ENCODE assay signal across 20 cellular contexts in the genomic region with DNA sequence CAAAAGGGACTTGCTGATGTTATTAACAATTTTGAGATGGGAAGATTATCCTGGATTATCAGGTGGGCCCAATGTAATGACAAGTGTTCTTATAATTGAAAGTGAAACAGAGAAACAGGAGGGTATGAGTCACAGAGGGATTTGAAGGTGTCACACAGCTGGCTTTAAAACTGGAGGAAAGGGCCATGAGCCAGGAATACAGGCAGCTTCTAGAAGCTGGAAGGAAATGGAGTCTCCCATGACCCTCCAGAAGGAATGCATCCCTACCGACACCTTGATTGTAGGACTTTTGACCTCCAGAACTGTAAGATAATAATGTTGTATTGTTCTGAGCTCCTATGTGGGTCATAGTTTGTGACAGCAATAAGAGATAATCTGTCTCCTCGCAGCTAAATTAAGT.
DNase-seq lines count a peak whose midpoint lies in the region; TF ChIP-seq lines count a peak whose summit lies in the region.
"Had no signal": no experiment of that assay in that cellular context is flagged by ENCODE, and none has a peak within 500 bp of the region (broad histone marks: within the 10 kb centered on the region; RNA-seq: fewer than 3 reads in every experiment).

No MANE protein-coding gene starts in this region.

- no peak for TF ChIP-seq POLR2A in breast epithelium (IDR thresholded peaks at IDR 0.05)

- no peak overlapping the region for H3K4me3 ChIP-seq in breast epithelium
- H3K4me3 ChIP-seq in epithelial cell of proximal tubule (ENCODE audit: low read depth, low read length) = no peak overlapping the region
- no peak overlapping the region for H3K4me3 ChIP-seq in subcutaneous abdominal adipose tissue (ENCODE audit: low read depth in 1 of 5, low read length in 5 of 5)
- H3K4me3 ChIP-seq: BLaER1 treated with 17β-estradiol and CSF1 and Interleukin-3, amounts not matched to agents 10 nM and 100 nM; dorsolateral prefrontal cortex; esophagus muscularis mucosa; Peyer's patch; upper lobe of right lung had no signal

- no peaks in the 10 kb centered on the region for H3K36me3 ChIP-seq in breast epithelium
- H3K36me3 ChIP-seq in subcutaneous abdominal adipose tissue (ENCODE audit: control insufficient read depth in 5 of 5, insufficient read depth in 5 of 5, low read length in 5 of 5) = peaks cover 0 to 7% (median 0%) of the 10 kb centered on the region in 5 donors
- H3K36me3 ChIP-seq: Peyer's patch, upper lobe of right lung had no signal

- peak; percentile 17 for DNase-seq in MCF 10A (ENCODE audit: unreplicated experiment)
- DNase-seq in breast epithelium (ENCODE audit: low spot score in 2 of 2) = no peak
- DNase-seq in RKO (ENCODE audit: low spot score) = peak; percentile 15
- peak; percentile 36 for DNase-seq in epithelial cell of proximal tubule (ENCODE audit: low read depth)
- DNase-seq in pons (ENCODE audit: low spot score) = no peak
- DNase-seq in germinal center (ENCODE audit: low spot score) = no peak
- no peak for DNase-seq in activated CD4-positive, alpha-beta T cell treated with anti-CD3 and anti-CD28 coated beads, Interleukin-2, amount 50 U/mL, for 1 hour
- DNase-seq: activated CD4-positive, alpha-beta T cell treated with anti-CD3 and anti-CD28 coated beads, Interleukin-2, amount 10 ng/mL, durations not matched to agents 24 days and 14 days; activated CD8-positive, alpha-beta memory T cell treated with anti-CD3 and anti-CD28 coated beads, Interleukin-2, amount 50 U/mL, for 48 hours; activated naive CD4-positive, alpha-beta T cell; dorsolateral prefrontal cortex; NCI-H1105 treated with DMSO at 0.1 percent for 48 hours; NCI-H748 treated with DMSO at 0.1 percent for 48 hours; Peyer's patch; right cardiac atrium; stimulated activated naive CD8-positive, alpha-beta T cell treated with anti-CD3 and anti-CD28 coated beads, Interleukin-15, amount 100 ng/mL, for 72 hours; upper lobe of right lung had no signal

- H3K4me1 ChIP-seq in breast epithelium = no peaks in the 10 kb centered on the region
- H3K4me1 ChIP-seq in subcutaneous abdominal adipose tissue (ENCODE audit: control insufficient read depth in 5 of 5, insufficient read depth in 5 of 5, low read length in 5 of 5) = no peaks in the 10 kb centered on the region
- H3K4me1 ChIP-seq: esophagus muscularis mucosa, upper lobe of right lung had no signal

- H3K4me3 Mint-ChIP-seq in MCF 10A (ENCODE audit: unreplicated experiment) = no peak overlapping the region
- H3K4me3 Mint-ChIP-seq: activated CD4-positive, alpha-beta T cell treated with anti-CD3 and anti-CD28 coated beads, Interleukin-2, amount 10 ng/mL, durations not matched to agents 24 days and 14 days; stimulated activated naive CD8-positive, alpha-beta T cell treated with anti-CD3 and anti-CD28 coated beads, Interleukin-15, amount 100 ng/mL, for 72 hours had no signal

- H3K9ac ChIP-seq in subcutaneous abdominal adipose tissue (ENCODE audit: low read length in 5 of 5) = no peak overlapping the region
- H3K9ac ChIP-seq: BLaER1 treated with 17β-estradiol and CSF1 and Interleukin-3, amounts not matched to agents 10 nM and 100 nM had no signal

- peaks cover 5% of the 10 kb centered on the region for H3K4me1 Mint-ChIP-seq in MCF 10A (ENCODE audit: insufficient read depth, unreplicated experiment)

- no peak for TF ChIP-seq CTCF in MCF 10A (IDR thresholded peaks at IDR 0.05; ENCODE audit: unreplicated experiment)
- no peak for TF ChIP-seq CTCF in breast epithelium (IDR thresholded peaks at IDR 0.05)
- TF ChIP-seq CTCF in epithelial cell of proximal tubule (conservative IDR thresholded peaks at IDR 0.05; ENCODE audit: low read depth, low read length) = no peak

- H3K27ac Mint-ChIP-seq in MCF 10A (ENCODE audit: low read depth, unreplicated experiment) = no peak overlapping the region
- H3K27ac Mint-ChIP-seq: activated CD4-positive, alpha-beta T cell treated with anti-CD3 and anti-CD28 coated beads, Interleukin-2, amount 10 ng/mL, durations not matched to agents 24 days and 14 days; stimulated activated naive CD8-positive, alpha-beta T cell treated with anti-CD3 and anti-CD28 coated beads, Interleukin-15, amount 100 ng/mL, for 72 hours had no signal

- H3K27ac ChIP-seq in breast epithelium (no peak overlapping the region), subcutaneous abdominal adipose tissue (ENCODE audit: low read depth, low read length) (peak overlapping the region; percentile 32)
- H3K27ac ChIP-seq: BLaER1 treated with 17β-estradiol and CSF1 and Interleukin-3, amounts not matched to agents 10 nM and 100 nM; dorsolateral prefrontal cortex; esophagus muscularis mucosa; Peyer's patch; upper lobe of right lung had no signal

- no peaks in the 10 kb centered on the region for H3K9me3 ChIP-seq in breast epithelium
- H3K9me3 ChIP-seq in subcutaneous abdominal adipose tissue (ENCODE audit: control insufficient read depth in 5 of 5, low read length in 5 of 5) = no peaks in the 10 kb centered on the region
- H3K9me3 ChIP-seq: esophagus muscularis mucosa, Peyer's patch, upper lobe of right lung had no signal

- intact Hi-C loops in MCF 10A (cut with micrococcal nuclease) (no loop called here), breast epithelium (cut with DNase I; ENCODE audit: low total_unique reads) (no loop called here)

- H3K27me3 ChIP-seq in breast epithelium (no peaks in the 10 kb centered on the region), subcutaneous abdominal adipose tissue (ENCODE audit: control insufficient read depth in 5 of 5, insufficient read depth in 4 of 5, low read length in 5 of 5) (no peaks in the 10 kb centered on the region)
- H3K27me3 ChIP-seq: BLaER1 treated with 17β-estradiol and CSF1 and Interleukin-3, amounts not matched to agents 10 nM and 100 nM; dorsolateral prefrontal cortex; esophagus muscularis mucosa; Peyer's patch; upper lobe of right lung had no signal

- no TSS peak for BruUV-seq in MCF 10A (replicated peaks; lab: Mats Ljungman, UMichigan)

- H3K36me3 Mint-ChIP-seq in MCF 10A (ENCODE audit: insufficient read depth, unreplicated experiment) = peaks cover 14% of the 10 kb centered on the region

- CTCF ChIA-PET in MCF 10A (lab: Yijun Ruan, JAX) = no interaction called here

- POLR2A ChIA-PET in MCF 10A (lab: Yijun Ruan, JAX) = no interaction called here

- no peaks in the 10 kb centered on the region for H3K9me3 Mint-ChIP-seq in MCF 10A (ENCODE audit: unreplicated experiment)
- H3K9me3 Mint-ChIP-seq: stimulated activated naive CD8-positive, alpha-beta T cell treated with anti-CD3 and anti-CD28 coated beads, Interleukin-15, amount 100 ng/mL, for 72 hours had no signal

- H3K27me3 Mint-ChIP-seq in MCF 10A (ENCODE audit: insufficient read depth, unreplicated experiment) = no peaks in the 10 kb centered on the region
- H3K27me3 Mint-ChIP-seq: stimulated activated naive CD8-positive, alpha-beta T cell treated with anti-CD3 and anti-CD28 coated beads, Interleukin-15, amount 100 ng/mL, for 72 hours had no signal

Comparison
In these comparisons a context has a peak if more than half of its experiments do, and no peak if none do; other contexts are left out.
1. DNase-seq: peak in MCF 10A (single experiment), RKO (single experiment) and epithelial cell of proximal tubule (single experiment); none in breast epithelium (0 of 2), pons (single experiment), germinal center (single experiment) and activated CD4-positive, alpha-beta T cell treated with anti-CD3 and anti-CD28 coated beads, Interleukin-2, amount 50 U/mL, for 1 hour (single experiment).